Comparison of ENCODE assay signal across 12 cellular contexts in genomic region chr12:96044017-96044985, GRCh38. TPM values are rescaled to one million over a fixed set of nuclear protein-coding genes. Genes with fewer than 3 reads are reported as not detected.
DNase-seq lines count a peak whose midpoint lies in the region; ATAC-seq and TF ChIP-seq lines count a peak whose summit lies in the region.
"Had no signal": no experiment of that assay in that cellular context is flagged by ENCODE, and none has a peak within 500 bp of the region (broad histone marks: within the 10 kb centered on the region; RNA-seq: fewer than 3 reads in every experiment).

No MANE protein-coding gene starts in this region.

- no peak overlapping the region for H3K27ac ChIP-seq in neural progenitor cell

- H3K9me3 ChIP-seq in neural progenitor cell (ENCODE audit: low read depth) = no peaks in the 10 kb centered on the region

- H3K4me1 Mint-ChIP-seq in activated T-helper 1 cell treated with anti-CD3 and anti-CD28 coated beads, Interleukin-12 subunit alpha, Interleukin-12 subunit beta, Interleukin-2, Interleukin-4 antibody, amounts not matched to agents 30 ng/mL and 10 ng/mL and 1 ng/mL, durations not matched to agents 14 hours and 24 hours and 36 hours (ENCODE audit: low read depth) = peaks cover 43% of the 10 kb centered on the region
- H3K4me1 Mint-ChIP-seq in neural progenitor cell = peaks cover 18% of the 10 kb centered on the region

- H3K27me3 ChIP-seq in neural progenitor cell = no peaks in the 10 kb centered on the region

- no peaks in the 10 kb centered on the region for H3K79me2 ChIP-seq in neural progenitor cell (ENCODE audit: low read depth)

- no peak overlapping the region for H3K4me3 Mint-ChIP-seq in activated T-helper 1 cell treated with anti-CD3 and anti-CD28 coated beads, Interleukin-12 subunit alpha, Interleukin-12 subunit beta, Interleukin-2, Interleukin-4 antibody, amounts not matched to agents 30 ng/mL and 10 ng/mL and 1 ng/mL, durations not matched to agents 14 hours and 24 hours and 36 hours
- no peak overlapping the region for H3K4me3 Mint-ChIP-seq in neural progenitor cell

- TF ChIP-seq CTCF in AG09319 (IDR thresholded peaks at IDR 0.05; ENCODE audit: low read depth, low read length) = no peak
- TF ChIP-seq CTCF in neural progenitor cell (IDR thresholded peaks at IDR 0.05) = no peak

- peak overlapping the region; percentile 50 for H3K27ac Mint-ChIP-seq in activated T-helper 1 cell treated with anti-CD3 and anti-CD28 coated beads, Interleukin-12 subunit alpha, Interleukin-12 subunit beta, Interleukin-2, Interleukin-4 antibody, amounts not matched to agents 30 ng/mL and 10 ng/mL and 1 ng/mL, durations not matched to agents 14 hours and 24 hours and 36 hours
- no peak overlapping the region for H3K27ac Mint-ChIP-seq in neural progenitor cell

- H3K27me3 Mint-ChIP-seq in activated T-helper 1 cell treated with anti-CD3 and anti-CD28 coated beads, Interleukin-12 subunit alpha, Interleukin-12 subunit beta, Interleukin-2, Interleukin-4 antibody, amounts not matched to agents 30 ng/mL and 10 ng/mL and 1 ng/mL, durations not matched to agents 14 hours and 24 hours and 36 hours (ENCODE audit: insufficient read depth) = no peaks in the 10 kb centered on the region
- H3K27me3 Mint-ChIP-seq in neural progenitor cell (ENCODE audit: insufficient read depth, low read depth) = no peaks in the 10 kb centered on the region

- no peak overlapping the region for H3K4me3 ChIP-seq in neural progenitor cell

- no peaks in the 10 kb centered on the region for H3K36me3 Mint-ChIP-seq in activated T-helper 1 cell treated with anti-CD3 and anti-CD28 coated beads, Interleukin-12 subunit alpha, Interleukin-12 subunit beta, Interleukin-2, Interleukin-4 antibody, amounts not matched to agents 30 ng/mL and 10 ng/mL and 1 ng/mL, durations not matched to agents 14 hours and 24 hours and 36 hours (ENCODE audit: low read depth)
- H3K36me3 Mint-ChIP-seq in neural progenitor cell = no peaks in the 10 kb centered on the region

- ATAC-seq in HG03139 (IDR thresholded peaks at IDR 0.05; ENCODE audit: unreplicated experiment) = peak; percentile 52

- no peaks in the 10 kb centered on the region for H4K20me1 ChIP-seq in neural progenitor cell (ENCODE audit: low read depth)

- H3K36me3 ChIP-seq in neural progenitor cell = no peaks in the 10 kb centered on the region

- intact Hi-C loops in activated T-helper 1 cell treated with anti-CD3 and anti-CD28 coated beads, Interleukin-12 subunit alpha, Interleukin-12 subunit beta, Interleukin-2, Interleukin-4 antibody, amounts not matched to agents 30 ng/mL and 10 ng/mL and 1 ng/mL, durations not matched to agents 14 hours and 24 hours and 36 hours (cut with micrococcal nuclease) = no loop called here

- DNase-seq in AG09319 (ENCODE audit: extremely low read depth, low read depth) (peak; percentile 22), kidney tubule cell (ENCODE audit: low spot score) (peak; percentile 25), neural progenitor cell (ENCODE audit: low spot score) (no peak), NCI-H1694 (lab: John Stamatoyannopoulos, UW) (no peak), GOT3 (lab: John Stamatoyannopoulos, UW) (no peak), medulla oblongata (ENCODE audit: extremely low spot score) (no peak)
- DNase-seq in activated T-helper 1 cell treated with anti-CD3 and anti-CD28 coated beads, Interleukin-12 subunit alpha, Interleukin-12 subunit beta, Interleukin-2, Interleukin-4 antibody, amounts not matched to agents 30 ng/mL and 10 ng/mL and 1 ng/mL, durations not matched to agents 14 hours and 24 hours and 36 hours (ENCODE audit: low spot score) = no peak
- DNase-seq: activated T-cell treated with anti-CD3 and anti-CD28 coated beads, Interleukin-2, amount 50 U/mL, for 48 hours; DMS153; SHP77 treated with DMSO at 0.1 percent for 48 hours; stimulated activated CD4-positive, alpha-beta T cell treated with anti-CD3 and anti-CD28 coated beads, Interleukin-12 subunit alpha, Interleukin-12 subunit beta, amount 100 ng/mL, for 4 hours had no signal

- H3K9me3 Mint-ChIP-seq in activated T-helper 1 cell treated with anti-CD3 and anti-CD28 coated beads, Interleukin-12 subunit alpha, Interleukin-12 subunit beta, Interleukin-2, Interleukin-4 antibody, amounts not matched to agents 30 ng/mL and 10 ng/mL and 1 ng/mL, durations not matched to agents 14 hours and 24 hours and 36 hours = no peaks in the 10 kb centered on the region
- H3K9me3 Mint-ChIP-seq in neural progenitor cell = no peaks in the 10 kb centered on the region

- H2AFZ ChIP-seq in neural progenitor cell (replicated peaks) = no peak overlapping the region

- no peak overlapping the region for H3K9ac ChIP-seq in neural progenitor cell

- H3K4me2 ChIP-seq in neural progenitor cell = no peak overlapping the region

- H3F3A ChIP-seq in neural progenitor cell (ENCODE audit: low read depth) = no peaks in the 10 kb centered on the region

- H3K4me1 ChIP-seq in neural progenitor cell = no peaks in the 10 kb centered on the region

RNA-seq across cellular contexts. Expression of gene LTA4H, which starts 8.9 kb away (rescaled TPM):
- total RNA-seq in activated T-helper 1 cell treated with anti-CD3 and anti-CD28 coated beads, Interleukin-12 subunit alpha, Interleukin-12 subunit beta, Interleukin-2, Interleukin-4 antibody, amounts not matched to agents 30 ng/mL and 10 ng/mL and 1 ng/mL, durations not matched to agents 14 hours and 24 hours and 36 hours = 57.3 and 59.6 TPM in 2 replicates
- total RNA-seq in neural progenitor cell (ENCODE audit: low replicate concordance) = 230 and 266 TPM in 2 replicates

RNA-seq across cellular contexts. Expression of gene HAL, which starts 48.2 kb away (rescaled TPM):
- total RNA-seq in activated T-helper 1 cell treated with anti-CD3 and anti-CD28 coated beads, Interleukin-12 subunit alpha, Interleukin-12 subunit beta, Interleukin-2, Interleukin-4 antibody, amounts not matched to agents 30 ng/mL and 10 ng/mL and 1 ng/mL, durations not matched to agents 14 hours and 24 hours and 36 hours = 0.37 and 0.65 TPM in 2 replicates
- 0.06 and 0.12 TPM in 2 replicates for total RNA-seq in neural progenitor cell (ENCODE audit: low replicate concordance)

Comparison
In these comparisons a context has a peak if more than half of its experiments do, and no peak if none do; other contexts are left out.
1. DNase-seq: peak in AG09319 (single experiment) and kidney tubule cell (single experiment); none in activated T-helper 1 cell treated with anti-CD3 and anti-CD28 coated beads, Interleukin-12 subunit alpha, Interleukin-12 subunit beta, Interleukin-2, Interleukin-4 antibody, amounts not matched to agents 30 ng/mL and 10 ng/mL and 1 ng/mL, durations not matched to agents 14 hours and 24 hours and 36 hours (single experiment), neural progenitor cell (single experiment), NCI-H1694 (single experiment), GOT3 (single experiment) and medulla oblongata (single experiment).